Comparison of ENCODE assay signal across 8 cellular contexts in genomic region chr5:148826082-148826971, GRCh38. TPM values are rescaled to one million over a fixed set of nuclear protein-coding genes. Genes with fewer than 3 reads are reported as not detected.
A peak's percentile ranks its signal among the peaks of the same experiment; 100 is the strongest.
DNase-seq lines count a peak whose midpoint lies in the region; ATAC-seq lines count a peak whose summit lies in the region.

ADRB2 (plus strand) TSS chr5:148826611; CDS start chr5:148826832, 221 bp downstream.

- peaks cover 71% of the 10 kb centered on the region for H3K4me1 ChIP-seq in BLaER1
- H3K4me1 ChIP-seq in NT2/D1 (ENCODE audit: insufficient read depth, insufficient read length): peaks cover 5% of the 10 kb centered on the region
- H3K4me1 ChIP-seq in muscle layer of colon (ENCODE audit: insufficient read depth, low read length): peaks cover 39% of the 10 kb centered on the region

- no peaks in the 10 kb centered on the region for H4K20me1 ChIP-seq in BLaER1

- H3K4me2 ChIP-seq in BLaER1: peak within 1 kb of the TSS; percentile 94

- ATAC-seq in GM19372 (IDR thresholded peaks at IDR 0.05; ENCODE audit: low read depth, unreplicated experiment): peak; percentile 97
- peak; percentile 96 for ATAC-seq in HG03520 (IDR thresholded peaks at IDR 0.05; ENCODE audit: unreplicated experiment)
- peak; percentile 96 to 97 for ATAC-seq in activated T-cell treated with anti-CD3 and anti-CD28 coated beads, Interleukin-2, amount 50 U/mL, for 4 hours
- ATAC-seq in esophagus mucosa: peak; percentile 99

- no peaks in the 10 kb centered on the region for H3K9me3 Mint-ChIP-seq in activated T-cell treated with anti-CD3 and anti-CD28 coated beads, Interleukin-2, amount 50 U/mL, for 4 hours

- no peaks in the 10 kb centered on the region for H3K36me3 Mint-ChIP-seq in activated T-cell treated with anti-CD3 and anti-CD28 coated beads, Interleukin-2, amount 50 U/mL, for 4 hours (ENCODE audit: insufficient read depth)

- H3K4me3 Mint-ChIP-seq in activated T-cell treated with anti-CD3 and anti-CD28 coated beads, Interleukin-2, amount 50 U/mL, for 4 hours: peak within 1 kb of the TSS; percentile 83

- H3K36me3 ChIP-seq in BLaER1 (no peaks in the 10 kb centered on the region), NT2/D1 (ENCODE audit: insufficient read depth, insufficient read length, low read length) (no peaks in the 10 kb centered on the region), muscle layer of colon (ENCODE audit: insufficient read depth, low read length) (no peaks in the 10 kb centered on the region)

- H3K9me3 ChIP-seq in BLaER1 (no peaks in the 10 kb centered on the region), NT2/D1 (ENCODE audit: insufficient read depth, low read length) (no peaks in the 10 kb centered on the region), muscle layer of colon (ENCODE audit: low read length) (no peaks in the 10 kb centered on the region)

- H3K27me3 Mint-ChIP-seq in activated T-cell treated with anti-CD3 and anti-CD28 coated beads, Interleukin-2, amount 50 U/mL, for 4 hours (ENCODE audit: low read depth): no peaks in the 10 kb centered on the region

- H3K9ac ChIP-seq in BLaER1: peak within 1 kb of the TSS; percentile 78
- peak within 1 kb of the TSS; percentile 74 for H3K9ac ChIP-seq in NT2/D1 (ENCODE audit: insufficient read length, low read depth)
- H3K9ac ChIP-seq in muscle layer of colon (ENCODE audit: low read length): peak within 1 kb of the TSS; percentile 75

- H3K27me3 ChIP-seq in BLaER1 (no peaks in the 10 kb centered on the region), NT2/D1 (ENCODE audit: insufficient read depth, insufficient read length) (peaks cover 31% of the 10 kb centered on the region), muscle layer of colon (ENCODE audit: control insufficient read depth in 1 of 2, insufficient read depth in 2 of 2, low read length in 2 of 2) (no peaks in the 10 kb centered on the region)

- peak within 1 kb of the TSS; percentile 73 for H3K4me3 ChIP-seq in BLaER1
- H3K4me3 ChIP-seq in NT2/D1 (ENCODE audit: insufficient read length, low read depth): peak within 1 kb of the TSS; percentile 60
- H3K4me3 ChIP-seq in muscle layer of colon (ENCODE audit: low read depth in 1 of 2, low read length in 2 of 2): peak within 1 kb of the TSS; percentile 64 to 84

- peaks cover 42% of the 10 kb centered on the region for H3K4me1 Mint-ChIP-seq in activated T-cell treated with anti-CD3 and anti-CD28 coated beads, Interleukin-2, amount 50 U/mL, for 4 hours (ENCODE audit: low read depth)

- peak within 1 kb of the TSS; percentile 68 for H3K27ac ChIP-seq in BLaER1
- peak within 1 kb of the TSS; percentile 60 for H3K27ac ChIP-seq in muscle layer of colon (ENCODE audit: low read depth, low read length)

- DNase-seq in NT2/D1 (ENCODE audit: low read depth, low spot score): peak; percentile 72
- peak; percentile 81 for DNase-seq in activated T-cell treated with anti-CD3 and anti-CD28 coated beads, Interleukin-2, amount 50 U/mL, for 4 hours
- peak; percentile 80 to 81 for DNase-seq in stimulated activated CD8-positive, alpha-beta memory T cell treated with anti-CD3 and anti-CD28 coated beads, Interleukin-7, amount 100 ng/mL, for 1 hour (ENCODE audit: low read depth in 2 of 2)

RNA-seq across cellular contexts. Expression of gene ADRB2, which starts in this region (rescaled TPM):
- under 1 TPM; 0.18 to 0.54 (median 0.26) TPM for total RNA-seq in activated T-cell treated with anti-CD3 and anti-CD28 coated beads, Interleukin-2, amount 50 U/mL, for 4 hours
- 2.8 TPM for total RNA-seq in esophagus mucosa

Comparison
In these comparisons a context has a peak if more than half of its experiments do, and no peak if none do; other contexts are left out.
1. Peak in every context shown above with its lines: DNase-seq, ATAC-seq, H3K4me3 ChIP-seq and H3K27ac ChIP-seq.
2. Peak in DNase-seq and ATAC-seq in activated T-cell treated with anti-CD3 and anti-CD28 coated beads, Interleukin-2, amount 50 U/mL, for 4 hours; RNA of the gene not detected or under 1 TPM.